In genomic region chr18:24677011-24677410, GRCh38 we compare ENCODE assay signal across 20 cellular contexts.
"Had no signal": no experiment of that assay in that cellular context is flagged by ENCODE, and none has a peak within 500 bp of the region (broad histone marks: within the 10 kb centered on the region; RNA-seq: fewer than 3 reads in every experiment).

No MANE protein-coding gene starts in this region.

- H3K9me3 ChIP-seq: neutrophil, uterus had no signal

- H3K36me3 ChIP-seq: left lung, neutrophil, right atrium auricular region, tibial nerve, uterus had no signal

- H3K4me3 ChIP-seq: coronary artery, hepatocyte, left lung, right atrium auricular region, skin epidermis, tibial nerve, uterus had no signal

- H3K27me3 ChIP-seq: hepatocyte, left lung, neutrophil, right atrium auricular region, tibial nerve, uterus had no signal

- DNase-seq: activated B cell treated with CpG ODN at 0.5 μM for 24 hours; activated CD4-positive, alpha-beta T cell treated with anti-CD3 and anti-CD28 coated beads for 48 hours; activated gamma-delta T cell treated with Interleukin-2 at 50 U/mL for 16 hours; amygdala; effector CD4-positive, alpha-beta T cell; kidney; left lung; mesendoderm; natural killer cell; stimulated activated CD4-positive, alpha-beta T cell treated with anti-CD3 and anti-CD28 coated beads, Interleukin-15, amount 100 ng/mL, for 24 hours; stimulated activated CD4-positive, alpha-beta T cell treated with anti-CD3 and anti-CD28 coated beads, Interleukin-4, amount 100 ng/mL, for 1 hour; stimulated activated naive CD4-positive, alpha-beta T cell; substantia nigra; uterus had no signal
